ENCODE assay signal across 2 cellular contexts in genomic region chr1:209302777-209303642, GRCh38.
A peak's percentile ranks its signal among the peaks of the same experiment; 100 is the strongest.
TF ChIP-seq lines count a peak whose summit lies in the region.

No MANE protein-coding gene starts in this region.

TF ChIP-seq in GM23338, 12 proteins besides CTCF, POLR2A, EP300 and RAD21 (continued from another document):
- TF ChIP-seq ZNF462 (CRISPR knock-in tag; IDR thresholded peaks at IDR 0.05) (no peak), EZH2 (IDR thresholded peaks at IDR 0.05; ENCODE audit: low read depth, unreplicated experiment) (no peak)

TF ChIP-seq in SK-N-SH, 30 proteins besides CTCF, POLR2A, EP300 and RAD21 (continued from another document):
- TF ChIP-seq PBX3 (IDR thresholded peaks at IDR 0.05) (0 out of 2 replicates have a peak, but pooled peaks have one; percentile 15), CHD2 (IDR thresholded peaks at IDR 0.05; ENCODE audit: low read length, partially characterized antibody) (peak; percentile 29), TCF12 (IDR thresholded peaks at IDR 0.05) (peak; percentile 40), RCOR1 (IDR thresholded peaks at IDR 0.05; ENCODE audit: low read length) (peak; percentile 40; the same call in 1 of the 2 replicates), JUND (IDR thresholded peaks at IDR 0.05) (no peak), TAF1 (IDR thresholded peaks at IDR 0.05; ENCODE audit: borderline replicate concordance, low read depth, low read length) (no peak), MEF2A (IDR thresholded peaks at IDR 0.05; ENCODE audit: borderline replicate concordance, low read depth) (no peak), MAX (IDR thresholded peaks at IDR 0.05; ENCODE audit: low read depth) (no peak), GATA2 (CRISPR knock-in tag; IDR thresholded peaks at IDR 0.05) (peak; percentile 56)
- TF ChIP-seq, protein P1, sequence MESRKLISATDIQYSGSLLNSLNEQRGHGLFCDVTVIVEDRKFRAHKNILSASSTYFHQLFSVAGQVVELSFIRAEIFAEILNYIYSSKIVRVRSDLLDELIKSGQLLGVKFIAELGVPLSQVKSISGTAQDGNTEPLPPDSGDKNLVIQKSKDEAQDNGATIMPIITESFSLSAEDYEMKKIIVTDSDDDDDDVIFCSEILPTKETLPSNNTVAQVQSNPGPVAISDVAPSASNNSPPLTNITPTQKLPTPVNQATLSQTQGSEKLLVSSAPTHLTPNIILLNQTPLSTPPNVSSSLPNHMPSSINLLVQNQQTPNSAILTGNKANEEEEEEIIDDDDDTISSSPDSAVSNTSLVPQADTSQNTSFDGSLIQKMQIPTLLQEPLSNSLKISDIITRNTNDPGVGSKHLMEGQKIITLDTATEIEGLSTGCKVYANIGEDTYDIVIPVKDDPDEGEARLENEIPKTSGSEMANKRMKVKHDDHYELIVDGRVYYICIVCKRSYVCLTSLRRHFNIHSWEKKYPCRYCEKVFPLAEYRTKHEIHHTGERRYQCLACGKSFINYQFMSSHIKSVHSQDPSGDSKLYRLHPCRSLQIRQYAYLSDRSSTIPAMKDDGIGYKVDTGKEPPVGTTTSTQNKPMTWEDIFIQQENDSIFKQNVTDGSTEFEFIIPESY (IDR thresholded peaks at IDR 0.05; ENCODE audit: borderline replicate concordance, low read depth): no peak
